In genomic region chr19:36054119-36054732, GRCh38 we compare ENCODE assay signal across 1 cellular context.
TF ChIP-seq lines count a peak whose summit lies in the region.

Gene THAP8, minus strand, starts transcription at chr19:36054285. Its CDS starts 68 bp downstream, at chr19:36054217.

TF ChIP-seq in HCT116, 20 proteins besides CTCF, POLR2A, EP300 and RAD21 (continued from another document):
- TF ChIP-seq ZBTB33 (IDR thresholded peaks at IDR 0.05; ENCODE audit: extremely low read depth, insufficient replicate concordance, low read length) (no peak), ZNF274 (IDR thresholded peaks at IDR 0.05; ENCODE audit: low read depth, low read length) (no peak), EGR1 (IDR thresholded peaks at IDR 0.05; ENCODE audit: low read depth) (no peak), POLR2AphosphoS5 (IDR thresholded peaks at IDR 0.05; ENCODE audit: low read depth, low read length) (peak; percentile 69), JUND (IDR thresholded peaks at IDR 0.05) (no peak), EZH2phosphoT487 (IDR thresholded peaks at IDR 0.05; ENCODE audit: borderline replicate concordance) (no peak), CEBPB (IDR thresholded peaks at IDR 0.05; ENCODE audit: low read depth) (no peak), EZH2 (IDR thresholded peaks at IDR 0.05) (no peak), SRF (IDR thresholded peaks at IDR 0.05; ENCODE audit: low read depth) (no peak), SIN3A (IDR thresholded peaks at IDR 0.05; ENCODE audit: low read depth) (no peak; the same call in 1 of the 2 replicates), FOSL1 (IDR thresholded peaks at IDR 0.05; ENCODE audit: low read depth) (no peak), SP1 (IDR thresholded peaks at IDR 0.05; ENCODE audit: low read depth) (no peak; the same call in 1 of the 2 replicates), TCF7L2 (IDR thresholded peaks at IDR 0.05; ENCODE audit: borderline replicate concordance, extremely low read depth, insufficient read depth, insufficient read length) (peak; percentile 71)
TF ChIP-seq in HCT116: peak in this region for 3.
